ENCODE assay signal across 13 cellular contexts in the genomic region with DNA sequence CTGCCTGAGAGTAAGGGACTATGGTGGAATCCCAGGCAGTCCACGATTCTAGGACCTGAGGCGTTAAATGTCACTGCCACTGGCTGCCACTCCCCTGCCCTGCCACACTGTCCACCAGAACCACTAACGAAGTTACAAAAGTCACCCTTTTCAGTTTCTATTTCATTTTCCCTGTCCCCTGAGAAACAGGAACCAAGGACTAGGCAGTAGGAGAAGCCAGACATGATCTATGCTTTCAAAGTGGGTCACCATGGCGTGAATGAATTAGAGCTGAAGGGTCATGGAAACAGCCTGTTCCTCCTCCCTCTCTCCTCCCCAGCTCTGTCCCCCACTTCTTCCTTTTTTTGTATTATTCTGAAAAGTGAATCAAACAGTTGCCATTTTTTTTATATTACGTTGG. TPM values are rescaled to one million over a fixed set of nuclear protein-coding genes. Genes with fewer than 3 reads are reported as not detected.
A peak's percentile ranks its signal among the peaks of the same experiment; 100 is the strongest.
DNase-seq lines count a peak whose midpoint lies in the region; ATAC-seq and TF ChIP-seq lines count a peak whose summit lies in the region.
"Had no signal": no experiment of that assay in that cellular context is flagged by ENCODE, and none has a peak within 500 bp of the region (broad histone marks: within the 10 kb centered on the region; RNA-seq: fewer than 3 reads in every experiment).

No MANE protein-coding gene starts in this region.

- DNase-seq in activated B cell treated with CpG ODN at 0.5 μM for 24 hours (no peak), pons (ENCODE audit: low spot score) (peak; percentile 76), NCI-H226 (no peak), HuH-7.5 (ENCODE audit: low spot score) (no peak)
- DNase-seq: CD4-positive, alpha-beta memory T cell; immature natural killer cell; NCI-H1694; stimulated activated CD8-positive, alpha-beta memory T cell treated with anti-CD3 and anti-CD28 coated beads, Interleukin-4, amount 100 ng/mL, for 48 hours had no signal

- no peaks in the 10 kb centered on the region for H3K27me3 Mint-ChIP-seq in activated B cell treated with CpG ODN at 0.5 μM for 24 hours

- POLR2A ChIA-PET in activated B cell treated with CpG ODN at 0.5 μM for 24 hours (lab: Charles Lee) = interaction anchor here (1.4 to 2.8 kb wide), 2 partner anchors 10 to 12 kb away, joined by 4 to 15 read pairs; a partner anchor contains a TSS

- no peak for TF ChIP-seq CTCF in activated B cell treated with CpG ODN at 0.5 μM for 24 hours (IDR thresholded peaks at IDR 0.05)

- intact Hi-C loops in activated B cell treated with CpG ODN at 0.5 μM for 24 hours (cut with micrococcal nuclease) = loop anchor here (1.0 to 10.0 kb wide), 2 partner anchors 10 to 775 kb away; a partner anchor contains a TSS

- H3K4me3 Mint-ChIP-seq in activated B cell treated with CpG ODN at 0.5 μM for 24 hours = no peak overlapping the region
- H3K4me3 Mint-ChIP-seq: CD4-positive, alpha-beta memory T cell; immature natural killer cell; neural crest cell had no signal

- CTCF ChIA-PET in activated B cell treated with CpG ODN at 0.5 μM for 24 hours (lab: Charles Lee) = no interaction called here

- no peaks in the 10 kb centered on the region for H3K36me3 Mint-ChIP-seq in activated B cell treated with CpG ODN at 0.5 μM for 24 hours (ENCODE audit: low read depth)
- H3K36me3 Mint-ChIP-seq: CD4-positive, alpha-beta memory T cell; immature natural killer cell had no signal

- no peaks in the 10 kb centered on the region for H3K9me3 Mint-ChIP-seq in activated B cell treated with CpG ODN at 0.5 μM for 24 hours
- H3K9me3 Mint-ChIP-seq: immature natural killer cell had no signal

- peaks cover 19% of the 10 kb centered on the region for H3K4me1 Mint-ChIP-seq in activated B cell treated with CpG ODN at 0.5 μM for 24 hours
- H3K4me1 Mint-ChIP-seq: CD4-positive, alpha-beta memory T cell; immature natural killer cell; neural crest cell had no signal

- H3K27ac Mint-ChIP-seq in activated B cell treated with CpG ODN at 0.5 μM for 24 hours = no peak overlapping the region
- H3K27ac Mint-ChIP-seq: CD4-positive, alpha-beta memory T cell had no signal

- peak; percentile 58 for ATAC-seq in GM19023 (IDR thresholded peaks at IDR 0.05; ENCODE audit: unreplicated experiment)
- peak; percentile 56 for ATAC-seq in HG02973 (IDR thresholded peaks at IDR 0.05; ENCODE audit: unreplicated experiment)
- peak; percentile 25 for ATAC-seq in activated B cell treated with CpG ODN at 0.5 μM for 24 hours (ENCODE audit: low read depth)
- ATAC-seq in GM19328 (IDR thresholded peaks at IDR 0.05; ENCODE audit: unreplicated experiment) = no peak
- no peak for ATAC-seq in GM19467 (IDR thresholded peaks at IDR 0.05; ENCODE audit: unreplicated experiment)

RNA-seq across cellular contexts. Expression of a gene that starts 9.1 kb away (rescaled TPM):
- total RNA-seq in activated B cell treated with CpG ODN at 0.5 μM for 24 hours = 41.2 and 43.8 TPM in 2 replicates

RNA-seq across cellular contexts. Expression of a gene that starts 10.8 kb away (rescaled TPM):
- total RNA-seq in activated B cell treated with CpG ODN at 0.5 μM for 24 hours = 71.4 and 88.1 TPM in 2 replicates
- total RNA-seq: neural crest cell had no signal

RNA-seq across cellular contexts. Expression of a gene that starts 27.5 kb away (rescaled TPM):
- total RNA-seq in activated B cell treated with CpG ODN at 0.5 μM for 24 hours = 0.56 and 1.1 TPM in 2 replicates
- total RNA-seq: CD4-positive, alpha-beta memory T cell; neural crest cell had no signal

Comparison
In these comparisons a context has a peak if more than half of its experiments do, and no peak if none do; other contexts are left out.
1. ATAC-seq: peak in GM19023 (single experiment), HG02973 (single experiment) and activated B cell treated with CpG ODN at 0.5 μM for 24 hours (single experiment); none in GM19328 (single experiment) and GM19467 (single experiment).